ENCODE assay signal across 16 cellular contexts in genomic region chr22:43230571-43230970, GRCh38.
"Had no signal": no experiment of that assay in that cellular context is flagged by ENCODE, and none has a peak within 500 bp of the region (broad histone marks: within the 10 kb centered on the region; RNA-seq: fewer than 3 reads in every experiment).

No MANE protein-coding gene starts in this region.

- H3K4me2 ChIP-seq: smooth muscle cell had no signal

- H3K79me2 ChIP-seq: parathyroid adenoma had no signal

- H3K36me3 Mint-ChIP-seq: mesothelial cell of epicardium; naive B cell; natural killer cell treated with Interleukin-12 subunit alpha and Interleukin-12 subunit beta and Interleukin-15 and Interleukin-18, amount 100 ng/mL, for 72 hours had no signal

- H3K4me1 ChIP-seq: foreskin keratinocyte, parathyroid adenoma, right atrium auricular region, suprapubic skin had no signal

- H2AFZ ChIP-seq: parathyroid adenoma had no signal

- H3K36me3 ChIP-seq: heart right ventricle, left lung, right atrium auricular region, suprapubic skin had no signal

- ATAC-seq: gastroesophageal sphincter had no signal

- H3K9me3 Mint-ChIP-seq: mesothelial cell of epicardium; naive B cell; natural killer cell treated with Interleukin-12 subunit alpha and Interleukin-12 subunit beta and Interleukin-15 and Interleukin-18, amount 100 ng/mL, for 72 hours; neural crest cell; stimulated activated naive CD8-positive, alpha-beta T cell treated with anti-CD3 and anti-CD28 coated beads, Interleukin-15, amount 100 ng/mL, for 72 hours had no signal

- H3K27me3 ChIP-seq: left lung had no signal

- H3K27ac ChIP-seq: coronary artery, esophagus muscularis mucosa, foreskin keratinocyte, gastroesophageal sphincter, heart right ventricle, left lung, parathyroid adenoma, right atrium auricular region, suprapubic skin had no signal

- H3K4me3 ChIP-seq: coronary artery, esophagus muscularis mucosa, gastroesophageal sphincter, heart right ventricle, left lung, mucosa of descending colon, right atrium auricular region, smooth muscle cell, suprapubic skin had no signal

- H3K9ac ChIP-seq: parathyroid adenoma had no signal

- H3K27ac Mint-ChIP-seq: mesothelial cell of epicardium had no signal

- H3K4me3 Mint-ChIP-seq: naive B cell; natural killer cell treated with Interleukin-12 subunit alpha and Interleukin-12 subunit beta and Interleukin-15 and Interleukin-18, amount 100 ng/mL, for 72 hours; neural crest cell; stimulated activated naive CD8-positive, alpha-beta T cell treated with anti-CD3 and anti-CD28 coated beads, Interleukin-15, amount 100 ng/mL, for 72 hours had no signal

- H3K9me3 ChIP-seq: esophagus muscularis mucosa, gastroesophageal sphincter, heart right ventricle, left lung, mucosa of descending colon, right atrium auricular region, suprapubic skin had no signal
